Comparison of ENCODE assay signal across 1 cellular context in genomic region chr12:124539084-124540041, GRCh38.
A peak's percentile ranks its signal among the peaks of the same experiment; 100 is the strongest.
TF ChIP-seq lines count a peak whose summit lies in the region.

No MANE protein-coding gene starts in this region.

TF ChIP-seq in GM12878, 131 proteins besides CTCF, POLR2A, EP300 and RAD21 (continued from another document):
- TF ChIP-seq, protein P1, sequence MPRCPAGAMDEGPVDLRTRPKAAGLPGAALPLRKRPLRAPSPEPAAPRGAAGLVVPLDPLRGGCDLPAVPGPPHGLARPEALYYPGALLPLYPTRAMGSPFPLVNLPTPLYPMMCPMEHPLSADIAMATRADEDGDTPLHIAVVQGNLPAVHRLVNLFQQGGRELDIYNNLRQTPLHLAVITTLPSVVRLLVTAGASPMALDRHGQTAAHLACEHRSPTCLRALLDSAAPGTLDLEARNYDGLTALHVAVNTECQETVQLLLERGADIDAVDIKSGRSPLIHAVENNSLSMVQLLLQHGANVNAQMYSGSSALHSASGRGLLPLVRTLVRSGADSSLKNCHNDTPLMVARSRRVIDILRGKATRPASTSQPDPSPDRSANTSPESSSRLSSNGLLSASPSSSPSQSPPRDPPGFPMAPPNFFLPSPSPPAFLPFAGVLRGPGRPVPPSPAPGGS (IDR thresholded peaks at IDR 0.05; ENCODE audit: borderline replicate concordance, insufficient read depth, low read depth, low read length, poor library complexity, severe bottlenecking), result peak; percentile 99
- TF ChIP-seq, protein P2, sequence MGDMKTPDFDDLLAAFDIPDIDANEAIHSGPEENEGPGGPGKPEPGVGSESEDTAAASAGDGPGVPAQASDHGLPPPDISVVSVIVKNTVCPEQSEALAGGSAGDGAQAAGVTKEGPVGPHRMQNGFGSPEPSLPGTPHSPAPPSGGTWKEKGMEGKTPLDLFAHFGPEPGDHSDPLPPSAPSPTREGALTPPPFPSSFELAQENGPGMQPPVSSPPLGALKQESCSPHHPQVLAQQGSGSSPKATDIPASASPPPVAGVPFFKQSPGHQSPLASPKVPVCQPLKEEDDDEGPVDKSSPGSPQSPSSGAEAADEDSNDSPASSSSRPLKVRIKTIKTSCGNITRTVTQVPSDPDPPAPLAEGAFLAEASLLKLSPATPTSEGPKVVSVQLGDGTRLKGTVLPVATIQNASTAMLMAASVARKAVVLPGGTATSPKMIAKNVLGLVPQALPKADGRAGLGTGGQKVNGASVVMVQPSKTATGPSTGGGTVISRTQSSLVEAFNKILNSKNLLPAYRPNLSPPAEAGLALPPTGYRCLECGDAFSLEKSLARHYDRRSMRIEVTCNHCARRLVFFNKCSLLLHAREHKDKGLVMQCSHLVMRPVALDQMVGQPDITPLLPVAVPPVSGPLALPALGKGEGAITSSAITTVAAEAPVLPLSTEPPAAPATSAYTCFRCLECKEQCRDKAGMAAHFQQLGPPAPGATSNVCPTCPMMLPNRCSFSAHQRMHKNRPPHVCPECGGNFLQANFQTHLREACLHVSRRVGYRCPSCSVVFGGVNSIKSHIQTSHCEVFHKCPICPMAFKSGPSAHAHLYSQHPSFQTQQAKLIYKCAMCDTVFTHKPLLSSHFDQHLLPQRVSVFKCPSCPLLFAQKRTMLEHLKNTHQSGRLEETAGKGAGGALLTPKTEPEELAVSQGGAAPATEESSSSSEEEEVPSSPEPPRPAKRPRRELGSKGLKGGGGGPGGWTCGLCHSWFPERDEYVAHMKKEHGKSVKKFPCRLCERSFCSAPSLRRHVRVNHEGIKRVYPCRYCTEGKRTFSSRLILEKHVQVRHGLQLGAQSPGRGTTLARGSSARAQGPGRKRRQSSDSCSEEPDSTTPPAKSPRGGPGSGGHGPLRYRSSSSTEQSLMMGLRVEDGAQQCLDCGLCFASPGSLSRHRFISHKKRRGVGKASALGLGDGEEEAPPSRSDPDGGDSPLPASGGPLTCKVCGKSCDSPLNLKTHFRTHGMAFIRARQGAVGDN (IDR thresholded peaks at IDR 0.05), result no peak
- TF ChIP-seq PBX3 (IDR thresholded peaks at IDR 0.05; ENCODE audit: insufficient replicate concordance, low read depth, low read length), result peak; percentile 61
TF ChIP-seq in GM12878: peak in this region for 3.
